8 cellular contexts compared by ENCODE assay signal in the genomic region with DNA sequence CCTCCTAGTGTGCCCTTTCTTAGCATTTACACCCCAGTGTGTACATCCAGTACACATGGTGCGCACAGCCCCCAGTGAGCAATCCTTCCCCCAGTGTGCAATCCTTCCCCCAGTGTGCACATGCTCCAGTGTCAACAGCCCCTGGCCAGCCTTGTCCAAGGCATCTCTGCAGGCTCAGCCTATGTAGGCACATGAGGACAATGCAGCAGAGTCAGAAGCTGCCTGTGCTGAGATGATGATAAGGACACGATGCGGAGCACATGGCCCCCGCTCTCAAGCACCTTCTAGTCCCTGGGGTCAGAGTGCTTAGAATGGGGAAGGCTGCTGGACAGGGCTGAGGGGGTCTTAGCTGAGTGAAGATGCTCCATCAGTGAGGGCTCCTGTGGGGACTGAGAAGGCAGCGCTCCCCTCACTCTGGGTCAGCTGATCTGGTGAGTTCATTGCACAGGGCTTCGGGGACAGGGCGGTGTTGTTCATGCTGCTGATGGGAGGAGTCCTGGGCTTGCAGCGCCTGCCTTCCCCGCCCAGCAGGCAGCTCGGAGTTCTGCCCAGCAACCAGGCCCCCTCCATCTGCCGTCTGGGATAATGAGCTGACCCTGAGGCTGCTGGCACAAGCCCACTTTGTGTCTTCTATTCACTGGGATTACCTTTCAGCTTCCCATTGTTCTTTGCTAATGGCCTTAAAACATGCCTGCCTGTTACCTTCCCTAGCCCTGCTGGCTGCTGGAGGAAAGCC.
DNase-seq lines count a peak whose midpoint lies in the region; ATAC-seq and TF ChIP-seq lines count a peak whose summit lies in the region.

No MANE protein-coding gene starts in this region.

- no peak for TF ChIP-seq CTCF in GM13976 (IDR thresholded peaks at IDR 0.05; ENCODE audit: borderline replicate concordance, control extremely low read depth, extremely low read depth, insufficient read depth, missing control alignments)

- DNase-seq in DMS53 (lab: John Stamatoyannopoulos, UW) (peak; percentile 51), DMS53 treated with DMSO at 0.1 percent for 48 hours (lab: John Stamatoyannopoulos, UW; ENCODE audit: unreplicated experiment) (no peak), amniotic epithelial cell (ENCODE audit: low read depth) (peak; percentile 4), left lobe of liver (ENCODE audit: low spot score) (no peak), epidermal melanocyte (ENCODE audit: insufficient read length, low spot score) (no peak), GM13976 (ENCODE audit: low spot score) (no peak)

- peak; percentile 34 for ATAC-seq in left lobe of liver
- no peak for ATAC-seq in HG02763 (IDR thresholded peaks at IDR 0.05; ENCODE audit: unreplicated experiment)
- ATAC-seq in GM18505 (IDR thresholded peaks at IDR 0.05; ENCODE audit: unreplicated experiment) = no peak

- in situ Hi-C loops in GM13976 (cut with MboI; ENCODE audit: low sequenced_read_pairs, unreplicated experiment) = no loop called here

- no peak for TF ChIP-seq POLR2A in GM18505 (IDR thresholded peaks at IDR 0.05; ENCODE audit: borderline replicate concordance, extremely low read depth, insufficient read depth, insufficient read length)

Comparison
In these comparisons a context has a peak if more than half of its experiments do, and no peak if none do; other contexts are left out.
1. DNase-seq: peak in DMS53 (single experiment) and amniotic epithelial cell (single experiment); none in DMS53 treated with DMSO at 0.1 percent for 48 hours (single experiment), left lobe of liver (single experiment), epidermal melanocyte (single experiment) and GM13976 (single experiment).